Comparison of ENCODE assay signal across 11 cellular contexts in the genomic region with DNA sequence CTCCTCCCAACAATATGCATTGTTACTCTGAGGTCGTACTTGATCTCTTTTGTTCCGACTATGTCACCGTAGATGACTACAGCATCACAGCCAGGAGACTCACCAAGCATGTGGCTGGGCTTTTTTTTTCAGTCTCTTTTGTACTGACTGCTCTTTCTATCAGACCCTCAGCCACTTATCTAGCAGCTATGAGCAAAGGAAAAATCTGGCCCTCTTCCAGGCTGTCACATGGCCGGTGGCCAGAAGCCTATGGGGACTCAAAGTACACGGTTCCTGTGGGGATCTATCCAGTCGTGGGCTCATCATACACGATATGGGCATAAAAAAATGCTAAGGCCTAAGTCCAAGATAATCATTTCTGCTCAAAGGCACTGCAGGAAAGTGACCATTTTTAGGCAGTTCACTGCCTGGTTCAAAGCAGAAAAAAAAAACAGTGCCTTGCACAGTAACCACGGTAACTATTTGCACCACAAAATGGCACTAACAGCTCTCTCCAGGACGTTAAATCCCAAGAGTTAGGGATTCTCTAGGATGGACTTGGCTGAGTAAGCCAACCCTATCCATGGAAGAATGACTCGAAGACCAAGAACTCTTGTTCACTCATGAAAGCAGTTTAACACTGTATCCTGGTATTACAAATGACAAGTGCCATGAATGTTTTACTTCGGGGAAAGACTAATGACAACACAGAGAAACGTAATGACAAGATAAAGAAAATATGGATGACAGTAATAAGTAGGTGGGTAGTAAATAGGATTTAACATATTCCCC. TPM values are rescaled to one million over a fixed set of nuclear protein-coding genes. Genes with fewer than 3 reads are reported as not detected.
DNase-seq lines count a peak whose midpoint lies in the region; ATAC-seq and TF ChIP-seq lines count a peak whose summit lies in the region.
"Had no signal": no experiment of that assay in that cellular context is flagged by ENCODE, and none has a peak within 500 bp of the region (broad histone marks: within the 10 kb centered on the region; RNA-seq: fewer than 3 reads in every experiment).

No MANE protein-coding gene starts in this region.

- DNase-seq in LHCN-M2 (ENCODE audit: low read depth) = peak; percentile 35
- peak; percentile 82 for DNase-seq in OCI-M1 (lab: John Stamatoyannopoulos, UW)
- peak; percentile 53 for DNase-seq in fibroblast of pulmonary artery (ENCODE audit: low read depth)
- peak; percentile 80 for DNase-seq in renal cortical epithelial cell (ENCODE audit: low read depth)
- DNase-seq in activated CD4-positive, alpha-beta T cell treated with anti-CD3 and anti-CD28 coated beads for 4 hours = no peak
- DNase-seq: naive thymus-derived CD4-positive, alpha-beta T cell; SW 1271 had no signal

- no peak for ATAC-seq in HG02678 (IDR thresholded peaks at IDR 0.05; ENCODE audit: unreplicated experiment)
- no peak for ATAC-seq in HG03175 (IDR thresholded peaks at IDR 0.05; ENCODE audit: unreplicated experiment)
- no peak for ATAC-seq in HG03432 (IDR thresholded peaks at IDR 0.05; ENCODE audit: unreplicated experiment)
- ATAC-seq: naive thymus-derived CD4-positive, alpha-beta T cell had no signal

- no peak for TF ChIP-seq CTCF in fibroblast of pulmonary artery (IDR thresholded peaks at IDR 0.05; ENCODE audit: low read length, missing control alignments)

- no peak overlapping the region for H3K4me3 ChIP-seq in fibroblast of pulmonary artery (replicated peaks; ENCODE audit: low read depth, low read length)
- H3K4me3 ChIP-seq: esophagus muscularis mucosa had no signal

RNA-seq across cellular contexts. Expression of gene SHQ1, which starts 50.3 kb away (rescaled TPM):
- total RNA-seq in LHCN-M2 (2014; rRNA removed) (20.3 and 21.6 TPM in 2 replicates), renal cortical epithelial cell (22.2 and 25.0 TPM in 2 replicates)
- 9.1 TPM for polyA plus RNA-seq in LHCN-M2 (2012)

Comparison
In these comparisons a context has a peak if more than half of its experiments do, and no peak if none do; other contexts are left out.
1. DNase-seq: peak in LHCN-M2 (single experiment), OCI-M1 (single experiment), fibroblast of pulmonary artery (single experiment) and renal cortical epithelial cell (single experiment); none in activated CD4-positive, alpha-beta T cell treated with anti-CD3 and anti-CD28 coated beads for 4 hours (0 of 2).